ENCODE assay signal across 1 cellular context in the genomic region with DNA sequence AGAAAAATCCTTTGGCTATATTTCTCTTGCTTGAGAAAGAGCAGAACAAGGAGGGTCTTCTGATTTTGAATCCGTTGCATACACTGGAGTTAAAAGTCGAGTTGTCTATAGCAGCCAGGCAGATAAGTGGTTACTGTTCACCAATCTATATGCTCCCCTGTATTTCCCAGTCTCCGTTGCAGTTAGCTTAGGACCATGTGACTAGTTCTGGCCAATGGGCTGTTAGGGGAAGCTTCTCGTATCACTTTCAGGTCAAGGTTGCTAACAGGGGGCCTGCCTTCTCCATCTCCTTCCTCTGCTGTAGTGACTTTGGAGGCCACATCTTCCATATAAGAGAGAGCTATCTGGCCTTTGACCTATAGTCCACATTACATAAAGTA.
TF ChIP-seq lines count a peak whose summit lies in the region.

No MANE protein-coding gene starts in this region.

TF ChIP-seq in HepG2, 621 proteins besides CTCF, POLR2A, EP300 and RAD21 (continued from another document and continues in another):
- TF ChIP-seq, protein P1, sequence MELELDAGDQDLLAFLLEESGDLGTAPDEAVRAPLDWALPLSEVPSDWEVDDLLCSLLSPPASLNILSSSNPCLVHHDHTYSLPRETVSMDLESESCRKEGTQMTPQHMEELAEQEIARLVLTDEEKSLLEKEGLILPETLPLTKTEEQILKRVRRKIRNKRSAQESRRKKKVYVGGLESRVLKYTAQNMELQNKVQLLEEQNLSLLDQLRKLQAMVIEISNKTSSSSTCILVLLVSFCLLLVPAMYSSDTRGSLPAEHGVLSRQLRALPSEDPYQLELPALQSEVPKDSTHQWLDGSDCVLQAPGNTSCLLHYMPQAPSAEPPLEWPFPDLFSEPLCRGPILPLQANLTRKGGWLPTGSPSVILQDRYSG (CRISPR knock-in tag; IDR thresholded peaks at IDR 0.05), result no peak
- TF ChIP-seq TBX2 (CRISPR knock-in tag; IDR thresholded peaks at IDR 0.05; ENCODE audit: borderline replicate concordance) (no peak), TARDBP (CRISPR knock-in tag; IDR thresholded peaks at IDR 0.05) (peak; percentile 39; the same call in 1 of the 2 replicates), PHF8 (CRISPR knock-in tag; IDR thresholded peaks at IDR 0.05) (0 out of 2 replicates have a peak, but pooled peaks have one; percentile 19), ZBTB20 (CRISPR knock-in tag; IDR thresholded peaks at IDR 0.05; ENCODE audit: borderline replicate concordance, low read depth) (no peak), MED1 (CRISPR knock-in tag; IDR thresholded peaks at IDR 0.05) (peak; percentile 41; the same call in 1 of the 2 replicates), AGO2 (optimal IDR thresholded peaks at IDR 0.05; ENCODE audit: low read depth, low read length) (no peak), TCF7L2 (IDR thresholded peaks at IDR 0.05; ENCODE audit: low read depth, low read length) (no peak), MZF1 (CRISPR knock-in tag; IDR thresholded peaks at IDR 0.05; ENCODE audit: borderline replicate concordance) (peak; percentile 94; the same call in 1 of the 2 replicates), ZNF792 (CRISPR knock-in tag; IDR thresholded peaks at IDR 0.05) (no peak), HCFC1 (IDR thresholded peaks at IDR 0.05; ENCODE audit: low read depth, low read length) (no peak), SMARCC2 (IDR thresholded peaks at IDR 0.05) (no peak), MTA3 (CRISPR knock-in tag; IDR thresholded peaks at IDR 0.05) (no peak), SAFB2 (CRISPR knock-in tag; IDR thresholded peaks at IDR 0.05; ENCODE audit: borderline replicate concordance, low read depth) (no peak), FOXA3 (CRISPR knock-in tag; IDR thresholded peaks at IDR 0.05) (no peak), ZBTB21 (CRISPR knock-in tag; IDR thresholded peaks at IDR 0.05) (no peak), ZNF253 (CRISPR knock-in tag; IDR thresholded peaks at IDR 0.05; ENCODE audit: borderline replicate concordance) (no peak), DMAP1 (CRISPR knock-in tag; IDR thresholded peaks at IDR 0.05) (0 out of 2 replicates have a peak, but pooled peaks have one; percentile 33), ZNF224 (CRISPR knock-in tag; IDR thresholded peaks at IDR 0.05) (no peak), ZNF235 (CRISPR knock-in tag; IDR thresholded peaks at IDR 0.05; ENCODE audit: borderline replicate concordance) (no peak), ZFP1 (CRISPR knock-in tag; IDR thresholded peaks at IDR 0.05) (no peak; the same call in 1 of the 2 replicates), MYC (CRISPR knock-in tag; IDR thresholded peaks at IDR 0.05; ENCODE audit: borderline replicate concordance) (no peak), RBM39 (IDR thresholded peaks at IDR 0.05; ENCODE audit: low read depth, low read length, poor library complexity, severe bottlenecking) (no peak), SALL2 (CRISPR knock-in tag; IDR thresholded peaks at IDR 0.05) (no peak), ZNF816 (CRISPR knock-in tag; IDR thresholded peaks at IDR 0.05; ENCODE audit: borderline replicate concordance) (no peak), NFE2L2 (IDR thresholded peaks at IDR 0.05; ENCODE audit: low read length) (no peak), ZNF607 (CRISPR knock-in tag; IDR thresholded peaks at IDR 0.05; ENCODE audit: borderline replicate concordance) (no peak), RFXAP (CRISPR knock-in tag; IDR thresholded peaks at IDR 0.05; ENCODE audit: borderline replicate concordance) (no peak), HDAC1 (CRISPR knock-in tag; IDR thresholded peaks at IDR 0.05) (no peak; the same call in 1 of the 2 replicates), HNF4A (CRISPR knock-in tag; IDR thresholded peaks at IDR 0.05) (peak; percentile 31; the same call in 1 of the 2 replicates), STAT5B (CRISPR knock-in tag; IDR thresholded peaks at IDR 0.05) (no peak)
- TF ChIP-seq, protein P2, sequence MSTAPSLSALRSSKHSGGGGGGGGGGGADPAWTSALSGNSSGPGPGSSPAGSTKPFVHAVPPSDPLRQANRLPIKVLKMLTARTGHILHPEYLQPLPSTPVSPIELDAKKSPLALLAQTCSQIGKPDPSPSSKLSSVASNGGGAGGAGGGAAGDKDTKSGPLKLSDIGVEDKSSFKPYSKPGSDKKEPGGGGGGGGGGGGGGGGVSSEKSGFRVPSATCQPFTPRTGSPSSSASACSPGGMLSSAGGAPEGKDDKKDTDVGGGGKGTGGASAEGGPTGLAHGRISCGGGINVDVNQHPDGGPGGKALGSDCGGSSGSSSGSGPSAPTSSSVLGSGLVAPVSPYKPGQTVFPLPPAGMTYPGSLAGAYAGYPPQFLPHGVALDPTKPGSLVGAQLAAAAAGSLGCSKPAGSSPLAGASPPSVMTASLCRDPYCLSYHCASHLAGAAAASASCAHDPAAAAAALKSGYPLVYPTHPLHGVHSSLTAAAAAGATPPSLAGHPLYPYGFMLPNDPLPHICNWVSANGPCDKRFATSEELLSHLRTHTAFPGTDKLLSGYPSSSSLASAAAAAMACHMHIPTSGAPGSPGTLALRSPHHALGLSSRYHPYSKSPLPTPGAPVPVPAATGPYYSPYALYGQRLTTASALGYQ (CRISPR knock-in tag; IDR thresholded peaks at IDR 0.05), result no peak
- TF ChIP-seq, protein P3, sequence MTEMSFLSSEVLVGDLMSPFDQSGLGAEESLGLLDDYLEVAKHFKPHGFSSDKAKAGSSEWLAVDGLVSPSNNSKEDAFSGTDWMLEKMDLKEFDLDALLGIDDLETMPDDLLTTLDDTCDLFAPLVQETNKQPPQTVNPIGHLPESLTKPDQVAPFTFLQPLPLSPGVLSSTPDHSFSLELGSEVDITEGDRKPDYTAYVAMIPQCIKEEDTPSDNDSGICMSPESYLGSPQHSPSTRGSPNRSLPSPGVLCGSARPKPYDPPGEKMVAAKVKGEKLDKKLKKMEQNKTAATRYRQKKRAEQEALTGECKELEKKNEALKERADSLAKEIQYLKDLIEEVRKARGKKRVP (CRISPR knock-in tag; IDR thresholded peaks at IDR 0.05), result no peak
- TF ChIP-seq, protein P4, sequence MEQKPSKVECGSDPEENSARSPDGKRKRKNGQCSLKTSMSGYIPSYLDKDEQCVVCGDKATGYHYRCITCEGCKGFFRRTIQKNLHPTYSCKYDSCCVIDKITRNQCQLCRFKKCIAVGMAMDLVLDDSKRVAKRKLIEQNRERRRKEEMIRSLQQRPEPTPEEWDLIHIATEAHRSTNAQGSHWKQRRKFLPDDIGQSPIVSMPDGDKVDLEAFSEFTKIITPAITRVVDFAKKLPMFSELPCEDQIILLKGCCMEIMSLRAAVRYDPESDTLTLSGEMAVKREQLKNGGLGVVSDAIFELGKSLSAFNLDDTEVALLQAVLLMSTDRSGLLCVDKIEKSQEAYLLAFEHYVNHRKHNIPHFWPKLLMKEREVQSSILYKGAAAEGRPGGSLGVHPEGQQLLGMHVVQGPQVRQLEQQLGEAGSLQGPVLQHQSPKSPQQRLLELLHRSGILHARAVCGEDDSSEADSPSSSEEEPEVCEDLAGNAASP (CRISPR knock-in tag; IDR thresholded peaks at IDR 0.05; ENCODE audit: borderline replicate concordance), result peak; percentile 62; the same call in 1 of the 2 replicates
- TF ChIP-seq, protein P5, sequence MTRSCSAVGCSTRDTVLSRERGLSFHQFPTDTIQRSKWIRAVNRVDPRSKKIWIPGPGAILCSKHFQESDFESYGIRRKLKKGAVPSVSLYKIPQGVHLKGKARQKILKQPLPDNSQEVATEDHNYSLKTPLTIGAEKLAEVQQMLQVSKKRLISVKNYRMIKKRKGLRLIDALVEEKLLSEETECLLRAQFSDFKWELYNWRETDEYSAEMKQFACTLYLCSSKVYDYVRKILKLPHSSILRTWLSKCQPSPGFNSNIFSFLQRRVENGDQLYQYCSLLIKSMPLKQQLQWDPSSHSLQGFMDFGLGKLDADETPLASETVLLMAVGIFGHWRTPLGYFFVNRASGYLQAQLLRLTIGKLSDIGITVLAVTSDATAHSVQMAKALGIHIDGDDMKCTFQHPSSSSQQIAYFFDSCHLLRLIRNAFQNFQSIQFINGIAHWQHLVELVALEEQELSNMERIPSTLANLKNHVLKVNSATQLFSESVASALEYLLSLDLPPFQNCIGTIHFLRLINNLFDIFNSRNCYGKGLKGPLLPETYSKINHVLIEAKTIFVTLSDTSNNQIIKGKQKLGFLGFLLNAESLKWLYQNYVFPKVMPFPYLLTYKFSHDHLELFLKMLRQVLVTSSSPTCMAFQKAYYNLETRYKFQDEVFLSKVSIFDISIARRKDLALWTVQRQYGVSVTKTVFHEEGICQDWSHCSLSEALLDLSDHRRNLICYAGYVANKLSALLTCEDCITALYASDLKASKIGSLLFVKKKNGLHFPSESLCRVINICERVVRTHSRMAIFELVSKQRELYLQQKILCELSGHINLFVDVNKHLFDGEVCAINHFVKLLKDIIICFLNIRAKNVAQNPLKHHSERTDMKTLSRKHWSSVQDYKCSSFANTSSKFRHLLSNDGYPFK (CRISPR knock-in tag; IDR thresholded peaks at IDR 0.05; ENCODE audit: borderline replicate concordance), result no peak
- TF ChIP-seq, protein P6, sequence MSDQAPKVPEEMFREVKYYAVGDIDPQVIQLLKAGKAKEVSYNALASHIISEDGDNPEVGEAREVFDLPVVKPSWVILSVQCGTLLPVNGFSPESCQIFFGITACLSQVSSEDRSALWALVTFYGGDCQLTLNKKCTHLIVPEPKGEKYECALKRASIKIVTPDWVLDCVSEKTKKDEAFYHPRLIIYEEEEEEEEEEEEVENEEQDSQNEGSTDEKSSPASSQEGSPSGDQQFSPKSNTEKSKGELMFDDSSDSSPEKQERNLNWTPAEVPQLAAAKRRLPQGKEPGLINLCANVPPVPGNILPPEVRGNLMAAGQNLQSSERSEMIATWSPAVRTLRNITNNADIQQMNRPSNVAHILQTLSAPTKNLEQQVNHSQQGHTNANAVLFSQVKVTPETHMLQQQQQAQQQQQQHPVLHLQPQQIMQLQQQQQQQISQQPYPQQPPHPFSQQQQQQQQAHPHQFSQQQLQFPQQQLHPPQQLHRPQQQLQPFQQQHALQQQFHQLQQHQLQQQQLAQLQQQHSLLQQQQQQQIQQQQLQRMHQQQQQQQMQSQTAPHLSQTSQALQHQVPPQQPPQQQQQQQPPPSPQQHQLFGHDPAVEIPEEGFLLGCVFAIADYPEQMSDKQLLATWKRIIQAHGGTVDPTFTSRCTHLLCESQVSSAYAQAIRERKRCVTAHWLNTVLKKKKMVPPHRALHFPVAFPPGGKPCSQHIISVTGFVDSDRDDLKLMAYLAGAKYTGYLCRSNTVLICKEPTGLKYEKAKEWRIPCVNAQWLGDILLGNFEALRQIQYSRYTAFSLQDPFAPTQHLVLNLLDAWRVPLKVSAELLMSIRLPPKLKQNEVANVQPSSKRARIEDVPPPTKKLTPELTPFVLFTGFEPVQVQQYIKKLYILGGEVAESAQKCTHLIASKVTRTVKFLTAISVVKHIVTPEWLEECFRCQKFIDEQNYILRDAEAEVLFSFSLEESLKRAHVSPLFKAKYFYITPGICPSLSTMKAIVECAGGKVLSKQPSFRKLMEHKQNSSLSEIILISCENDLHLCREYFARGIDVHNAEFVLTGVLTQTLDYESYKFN (CRISPR knock-in tag; conservative IDR thresholded peaks at IDR 0.05), result peak; percentile 4; the same call in 1 of the 2 replicates
- TF ChIP-seq, protein P7, sequence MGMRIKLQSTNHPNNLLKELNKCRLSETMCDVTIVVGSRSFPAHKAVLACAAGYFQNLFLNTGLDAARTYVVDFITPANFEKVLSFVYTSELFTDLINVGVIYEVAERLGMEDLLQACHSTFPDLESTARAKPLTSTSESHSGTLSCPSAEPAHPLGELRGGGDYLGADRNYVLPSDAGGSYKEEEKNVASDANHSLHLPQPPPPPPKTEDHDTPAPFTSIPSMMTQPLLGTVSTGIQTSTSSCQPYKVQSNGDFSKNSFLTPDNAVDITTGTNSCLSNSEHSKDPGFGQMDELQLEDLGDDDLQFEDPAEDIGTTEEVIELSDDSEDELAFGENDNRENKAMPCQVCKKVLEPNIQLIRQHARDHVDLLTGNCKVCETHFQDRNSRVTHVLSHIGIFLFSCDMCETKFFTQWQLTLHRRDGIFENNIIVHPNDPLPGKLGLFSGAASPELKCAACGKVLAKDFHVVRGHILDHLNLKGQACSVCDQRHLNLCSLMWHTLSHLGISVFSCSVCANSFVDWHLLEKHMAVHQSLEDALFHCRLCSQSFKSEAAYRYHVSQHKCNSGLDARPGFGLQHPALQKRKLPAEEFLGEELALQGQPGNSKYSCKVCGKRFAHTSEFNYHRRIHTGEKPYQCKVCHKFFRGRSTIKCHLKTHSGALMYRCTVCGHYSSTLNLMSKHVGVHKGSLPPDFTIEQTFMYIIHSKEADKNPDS (CRISPR knock-in tag; IDR thresholded peaks at IDR 0.05), result no peak
- TF ChIP-seq, protein P8, sequence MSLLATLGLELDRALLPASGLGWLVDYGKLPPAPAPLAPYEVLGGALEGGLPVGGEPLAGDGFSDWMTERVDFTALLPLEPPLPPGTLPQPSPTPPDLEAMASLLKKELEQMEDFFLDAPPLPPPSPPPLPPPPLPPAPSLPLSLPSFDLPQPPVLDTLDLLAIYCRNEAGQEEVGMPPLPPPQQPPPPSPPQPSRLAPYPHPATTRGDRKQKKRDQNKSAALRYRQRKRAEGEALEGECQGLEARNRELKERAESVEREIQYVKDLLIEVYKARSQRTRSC (CRISPR knock-in tag; IDR thresholded peaks at IDR 0.05; ENCODE audit: low read depth), result no peak
- TF ChIP-seq, protein P9, sequence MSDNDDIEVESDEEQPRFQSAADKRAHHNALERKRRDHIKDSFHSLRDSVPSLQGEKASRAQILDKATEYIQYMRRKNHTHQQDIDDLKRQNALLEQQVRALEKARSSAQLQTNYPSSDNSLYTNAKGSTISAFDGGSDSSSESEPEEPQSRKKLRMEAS (IDR thresholded peaks at IDR 0.05), result no peak
- TF ChIP-seq, protein P10, sequence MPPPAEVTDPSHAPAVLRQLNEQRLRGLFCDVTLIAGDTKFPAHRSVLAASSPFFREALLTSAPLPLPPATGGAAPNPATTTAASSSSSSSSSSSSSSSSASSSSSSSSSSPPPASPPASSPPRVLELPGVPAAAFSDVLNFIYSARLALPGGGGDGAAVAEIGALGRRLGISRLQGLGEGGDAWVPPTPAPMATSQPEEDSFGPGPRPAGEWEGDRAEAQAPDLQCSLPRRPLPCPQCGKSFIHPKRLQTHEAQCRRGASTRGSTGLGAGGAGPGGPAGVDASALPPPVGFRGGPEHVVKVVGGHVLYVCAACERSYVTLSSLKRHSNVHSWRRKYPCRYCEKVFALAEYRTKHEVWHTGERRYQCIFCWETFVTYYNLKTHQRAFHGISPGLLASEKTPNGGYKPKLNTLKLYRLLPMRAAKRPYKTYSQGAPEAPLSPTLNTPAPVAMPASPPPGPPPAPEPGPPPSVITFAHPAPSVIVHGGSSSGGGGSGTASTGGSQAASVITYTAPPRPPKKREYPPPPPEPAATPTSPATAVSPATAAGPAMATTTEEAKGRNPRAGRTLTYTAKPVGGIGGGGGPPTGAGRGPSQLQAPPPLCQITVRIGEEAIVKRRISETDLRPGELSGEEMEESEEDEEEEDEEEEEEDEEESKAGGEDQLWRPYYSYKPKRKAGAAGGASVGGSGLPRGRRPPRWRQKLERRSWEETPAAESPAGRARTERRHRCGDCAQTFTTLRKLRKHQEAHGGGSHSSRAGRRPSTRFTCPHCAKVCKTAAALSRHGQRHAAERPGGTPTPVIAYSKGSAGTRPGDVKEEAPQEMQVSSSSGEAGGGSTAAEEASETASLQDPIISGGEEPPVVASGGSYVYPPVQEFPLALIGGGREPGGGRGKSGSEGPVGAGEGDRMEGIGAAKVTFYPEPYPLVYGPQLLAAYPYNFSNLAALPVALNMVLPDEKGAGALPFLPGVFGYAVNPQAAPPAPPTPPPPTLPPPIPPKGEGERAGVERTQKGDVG (CRISPR knock-in tag; IDR thresholded peaks at IDR 0.05; ENCODE audit: borderline replicate concordance), result no peak
- TF ChIP-seq, protein P11, sequence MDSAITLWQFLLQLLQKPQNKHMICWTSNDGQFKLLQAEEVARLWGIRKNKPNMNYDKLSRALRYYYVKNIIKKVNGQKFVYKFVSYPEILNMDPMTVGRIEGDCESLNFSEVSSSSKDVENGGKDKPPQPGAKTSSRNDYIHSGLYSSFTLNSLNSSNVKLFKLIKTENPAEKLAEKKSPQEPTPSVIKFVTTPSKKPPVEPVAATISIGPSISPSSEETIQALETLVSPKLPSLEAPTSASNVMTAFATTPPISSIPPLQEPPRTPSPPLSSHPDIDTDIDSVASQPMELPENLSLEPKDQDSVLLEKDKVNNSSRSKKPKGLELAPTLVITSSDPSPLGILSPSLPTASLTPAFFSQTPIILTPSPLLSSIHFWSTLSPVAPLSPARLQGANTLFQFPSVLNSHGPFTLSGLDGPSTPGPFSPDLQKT (CRISPR knock-in tag; IDR thresholded peaks at IDR 0.05; ENCODE audit: borderline replicate concordance), result no peak
